Comparison of ENCODE assay signal across 8 cellular contexts in genomic region chr7:142711722-142712616, GRCh38. TPM values are rescaled to one million over a fixed set of nuclear protein-coding genes. Genes with fewer than 3 reads are reported as not detected.
DNase-seq lines count a peak whose midpoint lies in the region; ATAC-seq, FAIRE-seq and TF ChIP-seq lines count a peak whose summit lies in the region.

No MANE protein-coding gene starts in this region.

- H3K4me3 Mint-ChIP-seq in T-helper 1 cell treated with Interleukin-12 subunit alpha and Interleukin-12 subunit beta and Interleukin-4 antibody, amounts not matched to agents 30 μg/mL and 1 μg/mL, for 36 hours: peak overlapping the region; percentile 80

- no peaks in the 10 kb centered on the region for H3K36me3 ChIP-seq in small intestine (ENCODE audit: control insufficient read depth in 2 of 2, insufficient read depth in 2 of 2, low read length in 2 of 2)

- peak overlapping the region; percentile 90 for H3K27ac Mint-ChIP-seq in T-helper 1 cell treated with Interleukin-12 subunit alpha and Interleukin-12 subunit beta and Interleukin-4 antibody, amounts not matched to agents 30 μg/mL and 1 μg/mL, for 36 hours

- no peaks in the 10 kb centered on the region for H3K9me3 ChIP-seq in small intestine (ENCODE audit: control insufficient read depth, low read depth)

- peaks cover 59% of the 10 kb centered on the region for H3K4me1 Mint-ChIP-seq in T-helper 1 cell treated with Interleukin-12 subunit alpha and Interleukin-12 subunit beta and Interleukin-4 antibody, amounts not matched to agents 30 μg/mL and 1 μg/mL, for 36 hours (ENCODE audit: low read depth)

- 18 to 48% (median 18%) methylated on average over 18 of the region's 18 CpGs for WGBS in small intestine, 3 donors

- ATAC-seq in GM18519 (IDR thresholded peaks at IDR 0.05; ENCODE audit: low FRiP score, unreplicated experiment) (no peak), GM19397 (IDR thresholded peaks at IDR 0.05; ENCODE audit: unreplicated experiment) (no peak)

- H3K27me3 Mint-ChIP-seq in T-helper 1 cell treated with Interleukin-12 subunit alpha and Interleukin-12 subunit beta and Interleukin-4 antibody, amounts not matched to agents 30 μg/mL and 1 μg/mL, for 36 hours (ENCODE audit: low read depth): no peaks in the 10 kb centered on the region

- DNase-seq in D721Med (ENCODE audit: insufficient read length, low spot score) (no peak), HFF-Myc (ENCODE audit: extremely low read depth, low read depth) (peak; percentile 15), epithelial cell of esophagus (ENCODE audit: low read depth) (peak; percentile 38), small intestine (peak; percentile 56), HK-2 (ENCODE audit: unreplicated experiment) (no peak)

- no peaks in the 10 kb centered on the region for H3K4me1 ChIP-seq in small intestine (ENCODE audit: control insufficient read depth in 2 of 2, insufficient read depth in 1 of 2, low read depth in 1 of 2, low read length in 1 of 2)

- no peak overlapping the region for H3K4me3 ChIP-seq in HFF-Myc (replicated peaks; ENCODE audit: low read depth, low read length)
- no peak overlapping the region for H3K4me3 ChIP-seq in epithelial cell of esophagus (ENCODE audit: low read length)
- H3K4me3 ChIP-seq in small intestine (ENCODE audit: low read depth in 1 of 2, low read length in 2 of 2): no peak overlapping the region

- TF ChIP-seq CTCF in D721Med (IDR thresholded peaks at IDR 0.05; ENCODE audit: insufficient read depth, missing control alignments) (peak; percentile 41), HFF-Myc (IDR thresholded peaks at IDR 0.05; ENCODE audit: low read depth, low read length, missing control alignments) (peak; percentile 72), epithelial cell of esophagus (IDR thresholded peaks at IDR 0.05; ENCODE audit: insufficient read depth, low read depth, low read length, missing control alignments) (peak; percentile 63)

- no peak overlapping the region for H3K27ac ChIP-seq in small intestine (ENCODE audit: low read depth in 1 of 2, low read length in 1 of 2)

- no peaks in the 10 kb centered on the region for H3K36me3 Mint-ChIP-seq in T-helper 1 cell treated with Interleukin-12 subunit alpha and Interleukin-12 subunit beta and Interleukin-4 antibody, amounts not matched to agents 30 μg/mL and 1 μg/mL, for 36 hours (ENCODE audit: low read depth)

- FAIRE-seq in D721Med (lab: Jason Lieb, UNC) (no peak), small intestine (lab: Jason Lieb, UNC) (no peak)

- no peaks in the 10 kb centered on the region for H3K9me3 Mint-ChIP-seq in T-helper 1 cell treated with Interleukin-12 subunit alpha and Interleukin-12 subunit beta and Interleukin-4 antibody, amounts not matched to agents 30 μg/mL and 1 μg/mL, for 36 hours

- no peaks in the 10 kb centered on the region for H3K27me3 ChIP-seq in small intestine (ENCODE audit: control insufficient read depth in 2 of 2, insufficient read depth in 2 of 2, low read length in 2 of 2)

RNA-seq across cellular contexts. Expression of gene PRSS1, which starts 37.3 kb away (rescaled TPM):
- polyA plus RNA-seq in small intestine: 10 to 100 TPM; 12.6 to 28.2 (median 17.3) TPM

RNA-seq across cellular contexts. Expression of gene PRSS2, which starts 58.8 kb away (rescaled TPM):
- polyA plus RNA-seq in small intestine: 100 to 1,000 TPM in 2 of 3 donors, 10 to 100 TPM in 1; 91.5 to 814 (median 154) TPM

Comparison
In these comparisons a context has a peak if more than half of its experiments do, and no peak if none do; other contexts are left out.
1. DNase-seq: peak in HFF-Myc (single experiment), epithelial cell of esophagus (single experiment) and small intestine (single experiment); none in D721Med (single experiment) and HK-2 (single experiment).
2. Peak in every context shown above with its lines, with median percentiles within 50 percentile points of each other: CTCF ChIP-seq.